ENCODE assay signal across 1 cellular context in the genomic region with DNA sequence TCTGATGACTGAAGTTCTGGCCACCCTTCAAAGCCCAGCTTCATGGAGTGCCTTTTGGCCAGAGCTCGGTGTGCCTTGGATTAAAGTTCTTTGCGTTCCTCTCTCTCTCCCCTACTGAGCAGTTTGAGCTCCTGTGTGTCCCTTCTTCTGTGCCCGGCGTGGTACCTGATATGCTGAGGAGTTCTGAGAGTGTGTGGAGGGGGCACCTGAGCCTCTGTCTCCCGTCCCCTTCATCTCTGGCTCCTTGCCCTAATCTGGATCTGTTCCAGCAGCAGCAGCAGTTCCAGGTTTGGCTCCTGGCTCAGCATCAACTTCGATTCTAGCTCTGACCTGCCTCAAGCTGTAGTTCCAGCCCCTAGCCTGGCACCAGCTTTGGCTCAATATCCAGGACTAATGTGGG.
A peak's percentile ranks its signal among the peaks of the same experiment; 100 is the strongest.
TF ChIP-seq lines count a peak whose summit lies in the region.

No MANE protein-coding gene starts in this region.

TF ChIP-seq in Ishikawa, 13 proteins besides CTCF, POLR2A, EP300 and RAD21 (continued from another document):
- TF ChIP-seq TCF12 (IDR thresholded peaks at IDR 0.05; ENCODE audit: low read depth) (0 out of 2 replicates have a peak, but pooled peaks have one; percentile 59), NFIC (IDR thresholded peaks at IDR 0.05) (peak; percentile 38), TEAD4 (IDR thresholded peaks at IDR 0.05) (peak; percentile 75; the same call in 1 of the 2 replicates)
- TF ChIP-seq, protein P1, sequence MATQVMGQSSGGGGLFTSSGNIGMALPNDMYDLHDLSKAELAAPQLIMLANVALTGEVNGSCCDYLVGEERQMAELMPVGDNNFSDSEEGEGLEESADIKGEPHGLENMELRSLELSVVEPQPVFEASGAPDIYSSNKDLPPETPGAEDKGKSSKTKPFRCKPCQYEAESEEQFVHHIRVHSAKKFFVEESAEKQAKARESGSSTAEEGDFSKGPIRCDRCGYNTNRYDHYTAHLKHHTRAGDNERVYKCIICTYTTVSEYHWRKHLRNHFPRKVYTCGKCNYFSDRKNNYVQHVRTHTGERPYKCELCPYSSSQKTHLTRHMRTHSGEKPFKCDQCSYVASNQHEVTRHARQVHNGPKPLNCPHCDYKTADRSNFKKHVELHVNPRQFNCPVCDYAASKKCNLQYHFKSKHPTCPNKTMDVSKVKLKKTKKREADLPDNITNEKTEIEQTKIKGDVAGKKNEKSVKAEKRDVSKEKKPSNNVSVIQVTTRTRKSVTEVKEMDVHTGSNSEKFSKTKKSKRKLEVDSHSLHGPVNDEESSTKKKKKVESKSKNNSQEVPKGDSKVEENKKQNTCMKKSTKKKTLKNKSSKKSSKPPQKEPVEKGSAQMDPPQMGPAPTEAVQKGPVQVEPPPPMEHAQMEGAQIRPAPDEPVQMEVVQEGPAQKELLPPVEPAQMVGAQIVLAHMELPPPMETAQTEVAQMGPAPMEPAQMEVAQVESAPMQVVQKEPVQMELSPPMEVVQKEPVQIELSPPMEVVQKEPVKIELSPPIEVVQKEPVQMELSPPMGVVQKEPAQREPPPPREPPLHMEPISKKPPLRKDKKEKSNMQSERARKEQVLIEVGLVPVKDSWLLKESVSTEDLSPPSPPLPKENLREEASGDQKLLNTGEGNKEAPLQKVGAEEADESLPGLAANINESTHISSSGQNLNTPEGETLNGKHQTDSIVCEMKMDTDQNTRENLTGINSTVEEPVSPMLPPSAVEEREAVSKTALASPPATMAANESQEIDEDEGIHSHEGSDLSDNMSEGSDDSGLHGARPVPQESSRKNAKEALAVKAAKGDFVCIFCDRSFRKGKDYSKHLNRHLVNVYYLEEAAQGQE (IDR thresholded peaks at IDR 0.05; ENCODE audit: low read depth) = no peak
